In genomic region chr15:85684174-85684710, GRCh38 we compare ENCODE assay signal across 13 cellular contexts.
DNase-seq lines count a peak whose midpoint lies in the region; ATAC-seq and TF ChIP-seq lines count a peak whose summit lies in the region.
"Had no signal": no experiment of that assay in that cellular context is flagged by ENCODE, and none has a peak within 500 bp of the region (broad histone marks: within the 10 kb centered on the region; RNA-seq: fewer than 3 reads in every experiment).

No MANE protein-coding gene starts in this region.

- no peak overlapping the region for H3K4me2 ChIP-seq in Karpas-422 (ENCODE audit: low read depth, low read length, poor library complexity, severe bottlenecking)
- H3K4me2 ChIP-seq: PC-9 had no signal

- H3K27me3 ChIP-seq in Karpas-422 (ENCODE audit: low read length): no peaks in the 10 kb centered on the region

- H3K9me3 ChIP-seq in Karpas-422 (ENCODE audit: low read length): no peaks in the 10 kb centered on the region

- CTCF ChIA-PET in Calu3 (lab: Charles Lee): interaction anchor here (0.6 kb wide), 1 partner anchor 29 kb away, joined by 5 read pairs; no protein-coding TSS in a partner anchor

- H3K27me3 Mint-ChIP-seq in activated T-cell treated with anti-CD3 and anti-CD28 coated beads, Interleukin-2, amount 50 U/mL, for 72 hours (ENCODE audit: low read depth): no peaks in the 10 kb centered on the region
- H3K27me3 Mint-ChIP-seq in activated T-cell treated with anti-CD3 and anti-CD28 coated beads, Interleukin-2, amount 50 U/mL, for 4 hours (ENCODE audit: low read depth): no peaks in the 10 kb centered on the region
- H3K27me3 Mint-ChIP-seq in neural crest cell (ENCODE audit: low read depth) (no peaks in the 10 kb centered on the region), Calu3 (ENCODE audit: unreplicated experiment) (no peaks in the 10 kb centered on the region)

- no peak for TF ChIP-seq CTCF in neural crest cell (conservative IDR thresholded peaks at IDR 0.05)
- TF ChIP-seq CTCF in Calu3 (IDR thresholded peaks at IDR 0.05; ENCODE audit: unreplicated experiment): no peak

- peaks cover 3% of the 10 kb centered on the region; the same call in 1 of the 2 replicates for H3K36me3 ChIP-seq in Karpas-422 (ENCODE audit: insufficient read depth, low read length)

- peak overlapping the region; percentile 94 for H3K27ac ChIP-seq in Karpas-422 (ENCODE audit: low read length)
- H3K27ac ChIP-seq: PC-9 had no signal

- peaks cover 5% of the 10 kb centered on the region; the same call in 1 of the 2 replicates for H3K79me2 ChIP-seq in Karpas-422 (ENCODE audit: low read length)

- peaks cover 3 to 21% of the 10 kb centered on the region in 2 donors for H3K36me3 Mint-ChIP-seq in activated T-cell treated with anti-CD3 and anti-CD28 coated beads, Interleukin-2, amount 50 U/mL, for 72 hours (ENCODE audit: insufficient read depth in 2 of 2)
- H3K36me3 Mint-ChIP-seq in activated T-cell treated with anti-CD3 and anti-CD28 coated beads, Interleukin-2, amount 50 U/mL, for 4 hours (ENCODE audit: insufficient read depth): peaks cover 26% of the 10 kb centered on the region
- peaks cover 3% of the 10 kb centered on the region for H3K36me3 Mint-ChIP-seq in neural crest cell (ENCODE audit: low read depth)
- peaks cover 29% of the 10 kb centered on the region for H3K36me3 Mint-ChIP-seq in Calu3 (ENCODE audit: insufficient read depth, unreplicated experiment)

- no peak for DNase-seq in activated T-cell treated with anti-CD3 and anti-CD28 coated beads, Interleukin-2, amount 50 U/mL, for 72 hours
- DNase-seq in activated T-cell treated with anti-CD3 and anti-CD28 coated beads, Interleukin-2, amount 50 U/mL, for 4 hours: no peak
- DNase-seq in Karpas-422: no peak
- no peak for DNase-seq in Right ventricle myocardium superior
- DNase-seq in neural crest cell (ENCODE audit: low read depth, low spot score): no peak
- DNase-seq in Calu3: no peak
- DNase-seq in ecto neural progenitor cell (ENCODE audit: low spot score): no peak
- DNase-seq: DND-41, H9, NCI-H187 treated with DMSO at 0.1 percent for 48 hours, NCI-H446, PC-9 had no signal

- H3K4me3 Mint-ChIP-seq in activated T-cell treated with anti-CD3 and anti-CD28 coated beads, Interleukin-2, amount 50 U/mL, for 72 hours: no peak overlapping the region
- H3K4me3 Mint-ChIP-seq in activated T-cell treated with anti-CD3 and anti-CD28 coated beads, Interleukin-2, amount 50 U/mL, for 4 hours: no peak overlapping the region
- H3K4me3 Mint-ChIP-seq in neural crest cell (no peak overlapping the region), Calu3 (ENCODE audit: low read depth, unreplicated experiment) (no peak overlapping the region)
- H3K4me3 Mint-ChIP-seq: H9 had no signal

- H3K9me2 ChIP-seq in Karpas-422 (replicated peaks; ENCODE audit: insufficient read depth, low read length): no peaks in the 10 kb centered on the region

- H3K27ac Mint-ChIP-seq in activated T-cell treated with anti-CD3 and anti-CD28 coated beads, Interleukin-2, amount 50 U/mL, for 72 hours: peak overlapping the region; percentile 79
- peak overlapping the region; percentile 90 for H3K27ac Mint-ChIP-seq in neural crest cell (ENCODE audit: unreplicated experiment)
- H3K27ac Mint-ChIP-seq in Calu3 (ENCODE audit: unreplicated experiment): no peak overlapping the region
- H3K27ac Mint-ChIP-seq: H9 had no signal

- peaks cover 30% of the 10 kb centered on the region for H3K4me1 Mint-ChIP-seq in activated T-cell treated with anti-CD3 and anti-CD28 coated beads, Interleukin-2, amount 50 U/mL, for 72 hours (ENCODE audit: low read depth)
- H3K4me1 Mint-ChIP-seq in activated T-cell treated with anti-CD3 and anti-CD28 coated beads, Interleukin-2, amount 50 U/mL, for 4 hours (ENCODE audit: low read depth): peaks cover 29% of the 10 kb centered on the region
- H3K4me1 Mint-ChIP-seq in neural crest cell (peaks cover 7% of the 10 kb centered on the region), Calu3 (ENCODE audit: low read depth, unreplicated experiment) (no peaks in the 10 kb centered on the region)

- no TSS peak for BruUV-seq in Calu3 (replicated peaks; lab: Mats Ljungman, UMichigan)

- no peaks in the 10 kb centered on the region for H3K9me3 Mint-ChIP-seq in activated T-cell treated with anti-CD3 and anti-CD28 coated beads, Interleukin-2, amount 50 U/mL, for 72 hours
- no peaks in the 10 kb centered on the region for H3K9me3 Mint-ChIP-seq in activated T-cell treated with anti-CD3 and anti-CD28 coated beads, Interleukin-2, amount 50 U/mL, for 4 hours
- H3K9me3 Mint-ChIP-seq in neural crest cell: no peaks in the 10 kb centered on the region
- no peaks in the 10 kb centered on the region for H3K9me3 Mint-ChIP-seq in Calu3 (ENCODE audit: low read depth, unreplicated experiment)
- H3K9me3 Mint-ChIP-seq: H9 had no signal

- no peak overlapping the region for H2AFZ ChIP-seq in Karpas-422 (ENCODE audit: low read length)
- H2AFZ ChIP-seq: PC-9 had no signal

- peaks cover 62% of the 10 kb centered on the region for H3K4me1 ChIP-seq in Karpas-422 (ENCODE audit: low read length)

- H3K4me3 ChIP-seq in Karpas-422 (ENCODE audit: low read length): no peak overlapping the region
- H3K4me3 ChIP-seq: PC-9 had no signal

- no peaks in the 10 kb centered on the region for H4K20me1 ChIP-seq in Karpas-422 (ENCODE audit: insufficient read depth, low read depth, low read length)

- ATAC-seq in activated T-cell treated with anti-CD3 and anti-CD28 coated beads, Interleukin-2, amount 50 U/mL, for 72 hours (replicated peaks in 1 of 2): no peak
- no peak for ATAC-seq in activated T-cell treated with anti-CD3 and anti-CD28 coated beads, Interleukin-2, amount 50 U/mL, for 4 hours
- peak; percentile 70 for ATAC-seq in Right ventricle myocardium superior (ENCODE audit: poor library complexity)
- ATAC-seq in GM21528 (IDR thresholded peaks at IDR 0.05; ENCODE audit: low FRiP score, unreplicated experiment): no peak

- no peak overlapping the region for H3K9ac ChIP-seq in Karpas-422 (ENCODE audit: low read length)

- intact Hi-C loops in Right ventricle myocardium superior (cut with DNase I) (no loop called here), Calu3 (cut with micrococcal nuclease; ENCODE audit: unreplicated experiment) (no loop called here)
